In the genomic region with DNA sequence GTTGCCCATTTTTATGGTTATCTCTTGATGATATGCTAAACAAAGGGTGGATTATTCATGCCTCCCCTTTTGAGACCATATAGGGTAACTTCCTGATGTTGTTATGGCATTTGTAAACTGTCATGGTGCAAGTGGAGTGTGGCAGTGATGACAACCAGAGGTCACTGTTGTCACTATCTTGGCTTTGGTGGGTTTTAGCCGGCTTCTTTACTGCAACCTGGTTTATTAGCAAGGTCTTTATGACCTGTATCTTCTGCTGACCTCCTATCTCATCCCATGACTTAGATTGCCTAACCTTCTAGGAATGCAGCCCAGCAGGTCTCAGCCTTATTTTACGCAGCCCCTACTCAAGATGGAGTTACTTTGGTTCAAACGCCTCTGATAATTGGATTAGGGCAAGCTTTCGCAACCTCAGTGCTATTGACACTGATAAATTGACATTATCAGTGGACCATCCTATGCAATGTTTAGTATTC, we compare ENCODE assay signal across 1 cellular context.
TF ChIP-seq lines count a peak whose summit lies in the region.

No MANE protein-coding gene starts in this region.

TF ChIP-seq in WTC11, 78 proteins besides CTCF, POLR2A, EP300 and RAD21 (continued from another document):
- TF ChIP-seq, protein P1, sequence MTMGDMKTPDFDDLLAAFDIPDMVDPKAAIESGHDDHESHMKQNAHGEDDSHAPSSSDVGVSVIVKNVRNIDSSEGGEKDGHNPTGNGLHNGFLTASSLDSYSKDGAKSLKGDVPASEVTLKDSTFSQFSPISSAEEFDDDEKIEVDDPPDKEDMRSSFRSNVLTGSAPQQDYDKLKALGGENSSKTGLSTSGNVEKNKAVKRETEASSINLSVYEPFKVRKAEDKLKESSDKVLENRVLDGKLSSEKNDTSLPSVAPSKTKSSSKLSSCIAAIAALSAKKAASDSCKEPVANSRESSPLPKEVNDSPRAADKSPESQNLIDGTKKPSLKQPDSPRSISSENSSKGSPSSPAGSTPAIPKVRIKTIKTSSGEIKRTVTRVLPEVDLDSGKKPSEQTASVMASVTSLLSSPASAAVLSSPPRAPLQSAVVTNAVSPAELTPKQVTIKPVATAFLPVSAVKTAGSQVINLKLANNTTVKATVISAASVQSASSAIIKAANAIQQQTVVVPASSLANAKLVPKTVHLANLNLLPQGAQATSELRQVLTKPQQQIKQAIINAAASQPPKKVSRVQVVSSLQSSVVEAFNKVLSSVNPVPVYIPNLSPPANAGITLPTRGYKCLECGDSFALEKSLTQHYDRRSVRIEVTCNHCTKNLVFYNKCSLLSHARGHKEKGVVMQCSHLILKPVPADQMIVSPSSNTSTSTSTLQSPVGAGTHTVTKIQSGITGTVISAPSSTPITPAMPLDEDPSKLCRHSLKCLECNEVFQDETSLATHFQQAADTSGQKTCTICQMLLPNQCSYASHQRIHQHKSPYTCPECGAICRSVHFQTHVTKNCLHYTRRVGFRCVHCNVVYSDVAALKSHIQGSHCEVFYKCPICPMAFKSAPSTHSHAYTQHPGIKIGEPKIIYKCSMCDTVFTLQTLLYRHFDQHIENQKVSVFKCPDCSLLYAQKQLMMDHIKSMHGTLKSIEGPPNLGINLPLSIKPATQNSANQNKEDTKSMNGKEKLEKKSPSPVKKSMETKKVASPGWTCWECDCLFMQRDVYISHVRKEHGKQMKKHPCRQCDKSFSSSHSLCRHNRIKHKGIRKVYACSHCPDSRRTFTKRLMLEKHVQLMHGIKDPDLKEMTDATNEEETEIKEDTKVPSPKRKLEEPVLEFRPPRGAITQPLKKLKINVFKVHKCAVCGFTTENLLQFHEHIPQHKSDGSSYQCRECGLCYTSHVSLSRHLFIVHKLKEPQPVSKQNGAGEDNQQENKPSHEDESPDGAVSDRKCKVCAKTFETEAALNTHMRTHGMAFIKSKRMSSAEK (CRISPR knock-in tag; IDR thresholded peaks at IDR 0.05; ENCODE audit: borderline replicate concordance), result peak; percentile 93
- TF ChIP-seq ZNF396 (CRISPR knock-in tag; IDR thresholded peaks at IDR 0.05; ENCODE audit: borderline replicate concordance) (peak; percentile 77; the same call in 1 of the 2 replicates), NFATC4 (CRISPR knock-in tag; IDR thresholded peaks at IDR 0.05) (0 out of 2 replicates have a peak, but pooled peaks have one; percentile 52)
- TF ChIP-seq, protein P2, sequence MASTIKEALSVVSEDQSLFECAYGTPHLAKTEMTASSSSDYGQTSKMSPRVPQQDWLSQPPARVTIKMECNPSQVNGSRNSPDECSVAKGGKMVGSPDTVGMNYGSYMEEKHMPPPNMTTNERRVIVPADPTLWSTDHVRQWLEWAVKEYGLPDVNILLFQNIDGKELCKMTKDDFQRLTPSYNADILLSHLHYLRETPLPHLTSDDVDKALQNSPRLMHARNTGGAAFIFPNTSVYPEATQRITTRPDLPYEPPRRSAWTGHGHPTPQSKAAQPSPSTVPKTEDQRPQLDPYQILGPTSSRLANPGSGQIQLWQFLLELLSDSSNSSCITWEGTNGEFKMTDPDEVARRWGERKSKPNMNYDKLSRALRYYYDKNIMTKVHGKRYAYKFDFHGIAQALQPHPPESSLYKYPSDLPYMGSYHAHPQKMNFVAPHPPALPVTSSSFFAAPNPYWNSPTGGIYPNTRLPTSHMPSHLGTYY (CRISPR knock-in tag; IDR thresholded peaks at IDR 0.05), result peak; percentile 84
